ENCODE assay signal across 8 cellular contexts in the genomic region with DNA sequence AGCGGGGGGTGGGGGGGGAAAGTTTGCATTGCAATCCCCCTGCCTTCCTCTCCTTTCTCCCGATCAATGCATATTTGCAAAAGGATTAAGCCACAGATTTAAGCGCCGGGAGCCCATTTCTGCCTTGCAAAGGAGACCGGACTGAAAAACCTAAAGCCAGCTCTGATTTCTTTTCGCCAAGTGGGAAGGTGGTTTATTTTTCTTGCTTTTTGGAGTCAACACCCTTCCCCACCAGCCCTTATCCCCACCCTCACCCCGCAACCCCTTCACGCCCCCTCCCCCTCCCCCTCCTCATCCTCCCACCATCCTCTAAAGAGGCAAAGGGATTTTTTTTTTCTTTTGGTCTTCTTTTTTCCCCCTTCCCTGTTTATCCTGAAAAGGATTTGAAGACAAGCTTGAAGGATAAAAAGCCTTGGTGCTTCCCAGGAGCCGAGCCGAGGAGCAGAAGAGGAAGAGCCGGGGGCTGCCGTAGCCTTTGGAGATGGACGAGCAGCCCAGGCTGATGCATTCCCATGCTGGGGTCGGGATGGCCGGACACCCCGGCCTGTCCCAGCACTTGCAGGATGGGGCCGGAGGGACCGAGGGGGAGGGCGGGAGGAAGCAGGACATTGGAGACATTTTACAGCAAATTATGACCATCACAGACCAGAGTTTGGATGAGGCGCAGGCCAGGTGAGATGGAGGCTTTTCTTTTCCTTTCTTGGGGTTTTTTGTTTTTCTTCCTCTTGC. TPM values are rescaled to one million over a fixed set of nuclear protein-coding genes. Genes with fewer than 3 reads are reported as not detected.
A peak's percentile ranks its signal among the peaks of the same experiment; 100 is the strongest.
DNase-seq lines count a peak whose midpoint lies in the region; ATAC-seq and TF ChIP-seq lines count a peak whose summit lies in the region.

No MANE protein-coding gene starts in this region.

- WGBS in adrenal gland, 4 donors: 0 to 3% (median 1%) methylated on average over 13 to 20 of the region's 20 CpGs
- under 1% methylated on average over 20 of the region's 20 CpGs for WGBS in prostate gland

- no peak for ATAC-seq in HG03196 (IDR thresholded peaks at IDR 0.05; ENCODE audit: unreplicated experiment)

- H3K27ac ChIP-seq in adrenal gland (peak overlapping the region; percentile 42 to 87 (median 82)), prostate gland (peak overlapping the region; percentile 87 to 90)

- H3K4me3 ChIP-seq in MG63 (peak overlapping the region; percentile 35), adrenal gland (peak overlapping the region; percentile 27 to 75 (median 53)), prostate gland (peak overlapping the region; percentile 66 to 70)

- no peak for TF ChIP-seq POLR2A in adrenal gland (IDR thresholded peaks at IDR 0.05)
- TF ChIP-seq POLR2A in prostate gland (IDR thresholded peaks at IDR 0.05): no peak

- peaks cover 5 to 27% of the 10 kb centered on the region in 2 donors for H3K4me1 ChIP-seq in adrenal gland (replicated peaks in 1 of 2)
- H3K4me1 ChIP-seq in prostate gland (replicated peaks): no peaks in the 10 kb centered on the region

- DNase-seq in DMS 273 treated with DMSO at 0.1 percent for 48 hours (lab: John Stamatoyannopoulos, UW): peak; percentile 70
- DNase-seq in MG63: peak; percentile 4
- peak; percentile 46 to 66 (median 51) for DNase-seq in adrenal gland
- DNase-seq in hepatic stellate cell (ENCODE audit: low spot score): peak; percentile 14
- no peak for DNase-seq in prostate gland (ENCODE audit: low spot score)
- DNase-seq in OCI-M2 (lab: John Stamatoyannopoulos, UW; ENCODE audit: unreplicated experiment): no peak
- no peak for DNase-seq in effector CD8-positive, alpha-beta T cell (lab: John Stamatoyannopoulos, UW)

- intact Hi-C loops in adrenal gland (cut with DNase I) (no loop called here), prostate gland (cut with DNase I) (loop anchor here (5.0 to 10.0 kb wide), 3 partner anchors 53 to 1025 kb away; no protein-coding TSS in a partner anchor)

- H3K9me3 ChIP-seq in MG63 (no peaks in the 10 kb centered on the region), adrenal gland (replicated peaks in 1 of 3) (no peaks in the 10 kb centered on the region), prostate gland (no peaks in the 10 kb centered on the region)

- TF ChIP-seq CTCF in adrenal gland (IDR thresholded peaks at IDR 0.05) (no peak), prostate gland (IDR thresholded peaks at IDR 0.05) (no peak)

- H3K27me3 ChIP-seq in MG63 (peaks cover 45% of the 10 kb centered on the region), adrenal gland (no peaks in the 10 kb centered on the region), prostate gland (replicated peaks; ENCODE audit: insufficient read depth) (no peaks in the 10 kb centered on the region)

- H3K36me3 ChIP-seq in MG63: no peaks in the 10 kb centered on the region
- H3K36me3 ChIP-seq in adrenal gland (replicated peaks in 1 of 2): no peaks in the 10 kb centered on the region
- H3K36me3 ChIP-seq in prostate gland: no peaks in the 10 kb centered on the region

RNA-seq across cellular contexts. Expression of a gene that starts 0.5 kb away (rescaled TPM):
- 0.36 and 0.81 TPM in 2 replicates for total RNA-seq in MG63 (2014; rRNA removed; shearing (Covaris generic); ENCODE audit: low replicate concordance)
- total RNA-seq in adrenal gland (100 to 1,000 TPM in 4 of 8 donors, 10 to 100 TPM in 4; 53.3 to 294 (median 111) TPM), prostate gland (10 to 100 TPM; 50.2 to 60.4 TPM)
- 100 to 1,000 TPM in 1 of 3 donors, 10 to 100 TPM in 2; 13.0 to 153 (median 17.3) TPM for polyA plus RNA-seq in adrenal gland

Comparison
In these comparisons a context has a peak if more than half of its experiments do, and no peak if none do; other contexts are left out.
1. DNase-seq: peak in DMS 273 treated with DMSO at 0.1 percent for 48 hours (single experiment), MG63 (single experiment), adrenal gland (7 of 7) and hepatic stellate cell (single experiment); none in prostate gland (single experiment), OCI-M2 (single experiment) and effector CD8-positive, alpha-beta T cell (single experiment).
2. RNA of a gene that starts 0.5 kb away (total RNA-seq): 53.3 to 294 TPM in adrenal gland and 50.2 to 60.4 TPM in prostate gland; 0.36 to 0.81 TPM in MG63; every median in the first group is over 10 times any median in the second.
3. Peak in every context shown above with its lines, with median percentiles within 50 percentile points of each other: H3K4me3 ChIP-seq.